In the genomic region with DNA sequence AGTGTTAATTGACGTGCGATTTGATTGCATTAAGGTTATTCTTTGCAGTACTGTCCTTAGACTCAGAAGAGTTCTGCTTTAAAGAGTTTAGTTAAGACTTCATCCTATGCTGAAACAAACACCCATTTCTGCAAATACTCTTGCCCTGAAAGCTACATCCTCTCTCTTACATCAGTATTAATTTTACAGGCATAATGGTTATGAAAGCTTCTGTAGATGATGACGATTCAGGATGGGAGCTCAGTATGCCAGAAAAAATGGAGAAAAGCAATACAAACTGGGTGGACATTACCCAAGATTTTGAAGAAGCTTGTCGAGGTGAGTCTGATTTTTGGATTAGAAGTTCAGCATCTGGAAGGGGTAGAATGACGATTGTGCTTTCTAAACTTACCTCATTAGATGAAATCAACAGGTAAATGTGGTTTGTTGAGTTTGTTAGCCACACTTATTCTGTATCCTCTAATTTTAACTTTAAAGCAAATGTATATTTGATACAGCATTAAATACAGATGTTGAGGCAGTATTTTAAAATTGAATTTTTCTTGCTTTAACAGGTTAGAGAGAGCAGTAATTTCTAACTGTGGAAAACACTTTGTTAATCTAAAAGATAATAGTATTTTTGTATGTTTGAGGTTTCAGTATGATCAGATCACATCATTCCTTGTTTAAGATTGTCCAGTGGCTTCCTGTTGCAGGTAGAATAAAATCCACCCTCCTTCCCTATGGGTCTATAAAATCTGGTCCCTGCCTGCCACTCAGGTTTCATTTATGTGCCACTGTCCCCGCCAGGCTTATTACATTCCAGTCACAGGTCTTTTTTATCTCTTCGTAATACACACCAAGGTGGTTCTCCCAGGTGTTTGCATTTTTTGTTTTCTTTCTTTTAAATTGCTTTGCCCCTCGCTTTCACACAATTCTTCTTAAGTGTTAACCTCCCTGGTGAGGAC, we compare ENCODE assay signal across 8 cellular contexts. TPM values are rescaled to one million over a fixed set of nuclear protein-coding genes. Genes with fewer than 3 reads are reported as not detected.
DNase-seq lines count a peak whose midpoint lies in the region; ATAC-seq lines count a peak whose summit lies in the region.

No MANE protein-coding gene starts in this region.

- H3K27ac Mint-ChIP-seq in activated CD4-positive, alpha-beta T cell treated with anti-CD3 and anti-CD28 coated beads, Interleukin-2, amount 10 ng/mL, durations not matched to agents 24 days and 14 days: peak overlapping the region; percentile 90
- peak overlapping the region; percentile 79 for H3K27ac Mint-ChIP-seq in activated T-helper 2 cell treated with anti-CD3 and anti-CD28 coated beads, Interferon-gamma antibody, Interleukin-2, Interleukin-4, amounts not matched to agents 10 μg/mL and 5 μg/mL and 100 μg/mL, durations not matched to agents 14 hours and 24 hours and 36 hours

- no peak for ATAC-seq in HG02973 (IDR thresholded peaks at IDR 0.05; ENCODE audit: unreplicated experiment)

- DNase-seq in activated CD4-positive, alpha-beta T cell treated with anti-CD3 and anti-CD28 coated beads, Interleukin-2, amount 10 ng/mL, durations not matched to agents 24 days and 14 days: no peak
- DNase-seq in activated CD4-positive, alpha-beta T cell treated with anti-CD3 and anti-CD28 coated beads, Interleukin-2, amount 50 U/mL, for 48 hours: no peak
- no peak for DNase-seq in activated T-helper 2 cell treated with anti-CD3 and anti-CD28 coated beads, Interferon-gamma antibody, Interleukin-2, Interleukin-4, amounts not matched to agents 10 μg/mL and 5 μg/mL and 100 μg/mL, durations not matched to agents 14 hours and 24 hours and 36 hours (ENCODE audit: low spot score)
- DNase-seq in iris pigment epithelial cell (ENCODE audit: low read depth) (peak; percentile 21), NCI-H345 treated with DMSO at 0.1 percent for 48 hours (lab: John Stamatoyannopoulos, UW; ENCODE audit: unreplicated experiment) (no peak), kidney glomerular epithelial cell (lab: John Stamatoyannopoulos, UW) (no peak)

- no peaks in the 10 kb centered on the region for H3K27me3 ChIP-seq in thymus (ENCODE audit: control insufficient read depth, insufficient read depth)

- 56% methylated on average over 8 of the region's 8 CpGs for WGBS in thymus

- H3K36me3 Mint-ChIP-seq in activated CD4-positive, alpha-beta T cell treated with anti-CD3 and anti-CD28 coated beads, Interleukin-2, amount 10 ng/mL, durations not matched to agents 24 days and 14 days (ENCODE audit: low read depth): peaks cover 24% of the 10 kb centered on the region
- peaks cover 11% of the 10 kb centered on the region for H3K36me3 Mint-ChIP-seq in activated T-helper 2 cell treated with anti-CD3 and anti-CD28 coated beads, Interferon-gamma antibody, Interleukin-2, Interleukin-4, amounts not matched to agents 10 μg/mL and 5 μg/mL and 100 μg/mL, durations not matched to agents 14 hours and 24 hours and 36 hours (ENCODE audit: low read depth)

- H3K36me3 ChIP-seq in thymus (ENCODE audit: control insufficient read depth, insufficient read depth): peaks cover 3% of the 10 kb centered on the region

- H3K27ac ChIP-seq in thymus (ENCODE audit: low read depth): no peak overlapping the region

- no peaks in the 10 kb centered on the region for H3K9me3 ChIP-seq in thymus (ENCODE audit: control insufficient read depth)

- H3K4me3 Mint-ChIP-seq in activated CD4-positive, alpha-beta T cell treated with anti-CD3 and anti-CD28 coated beads, Interleukin-2, amount 10 ng/mL, durations not matched to agents 24 days and 14 days: no peak overlapping the region
- no peak overlapping the region for H3K4me3 Mint-ChIP-seq in activated T-helper 2 cell treated with anti-CD3 and anti-CD28 coated beads, Interferon-gamma antibody, Interleukin-2, Interleukin-4, amounts not matched to agents 10 μg/mL and 5 μg/mL and 100 μg/mL, durations not matched to agents 14 hours and 24 hours and 36 hours (ENCODE audit: low read depth)

- peaks cover 9% of the 10 kb centered on the region for H3K4me1 ChIP-seq in thymus (ENCODE audit: control insufficient read depth, insufficient read depth, low read length)

- H3K4me3 ChIP-seq in thymus (ENCODE audit: low read length): peak overlapping the region; percentile 94

- no peaks in the 10 kb centered on the region for H3K27me3 Mint-ChIP-seq in activated CD4-positive, alpha-beta T cell treated with anti-CD3 and anti-CD28 coated beads, Interleukin-2, amount 10 ng/mL, durations not matched to agents 24 days and 14 days
- no peaks in the 10 kb centered on the region for H3K27me3 Mint-ChIP-seq in activated T-helper 2 cell treated with anti-CD3 and anti-CD28 coated beads, Interferon-gamma antibody, Interleukin-2, Interleukin-4, amounts not matched to agents 10 μg/mL and 5 μg/mL and 100 μg/mL, durations not matched to agents 14 hours and 24 hours and 36 hours (ENCODE audit: low read depth)

- intact Hi-C loops in activated CD4-positive, alpha-beta T cell treated with anti-CD3 and anti-CD28 coated beads, Interleukin-2, amount 10 ng/mL, durations not matched to agents 24 days and 14 days (cut with micrococcal nuclease): loop anchor here (1.0 to 10.0 kb wide), 5 partner anchors 135 to 1963 kb away; a partner anchor contains a TSS
- intact Hi-C loops in activated T-helper 2 cell treated with anti-CD3 and anti-CD28 coated beads, Interferon-gamma antibody, Interleukin-2, Interleukin-4, amounts not matched to agents 10 μg/mL and 5 μg/mL and 100 μg/mL, durations not matched to agents 14 hours and 24 hours and 36 hours (cut with micrococcal nuclease): loop anchor here (1.0 to 10.0 kb wide), 5 partner anchors 137 to 1960 kb away; a partner anchor contains a TSS

- no peaks in the 10 kb centered on the region for H3K9me3 Mint-ChIP-seq in activated CD4-positive, alpha-beta T cell treated with anti-CD3 and anti-CD28 coated beads, Interleukin-2, amount 10 ng/mL, durations not matched to agents 24 days and 14 days
- H3K9me3 Mint-ChIP-seq in activated T-helper 2 cell treated with anti-CD3 and anti-CD28 coated beads, Interferon-gamma antibody, Interleukin-2, Interleukin-4, amounts not matched to agents 10 μg/mL and 5 μg/mL and 100 μg/mL, durations not matched to agents 14 hours and 24 hours and 36 hours: no peaks in the 10 kb centered on the region

- peaks cover 16% of the 10 kb centered on the region for H3K4me1 Mint-ChIP-seq in activated CD4-positive, alpha-beta T cell treated with anti-CD3 and anti-CD28 coated beads, Interleukin-2, amount 10 ng/mL, durations not matched to agents 24 days and 14 days
- peaks cover 11% of the 10 kb centered on the region for H3K4me1 Mint-ChIP-seq in activated T-helper 2 cell treated with anti-CD3 and anti-CD28 coated beads, Interferon-gamma antibody, Interleukin-2, Interleukin-4, amounts not matched to agents 10 μg/mL and 5 μg/mL and 100 μg/mL, durations not matched to agents 14 hours and 24 hours and 36 hours (ENCODE audit: low read depth)

RNA-seq across cellular contexts. Expression of a gene that starts 1.3 kb away (rescaled TPM):
- 28.0 and 29.6 TPM in 2 replicates for total RNA-seq in activated CD4-positive, alpha-beta T cell treated with anti-CD3 and anti-CD28 coated beads, Interleukin-2, amount 10 ng/mL, durations not matched to agents 24 days and 14 days
- 31.3 and 33.6 TPM in 2 replicates for total RNA-seq in activated T-helper 2 cell treated with anti-CD3 and anti-CD28 coated beads, Interferon-gamma antibody, Interleukin-2, Interleukin-4, amounts not matched to agents 10 μg/mL and 5 μg/mL and 100 μg/mL, durations not matched to agents 14 hours and 24 hours and 36 hours
- polyA plus RNA-seq in thymus: 13.9 TPM
